31 cellular contexts compared by ENCODE assay signal in genomic region chr14:100802179-100802578, GRCh38. TPM values are rescaled to one million over a fixed set of nuclear protein-coding genes. Genes with fewer than 3 reads are reported as not detected.
DNase-seq lines count a peak whose midpoint lies in the region; ATAC-seq and TF ChIP-seq lines count a peak whose summit lies in the region.
"Had no signal": no experiment of that assay in that cellular context is flagged by ENCODE, and none has a peak within 500 bp of the region (broad histone marks: within the 10 kb centered on the region; RNA-seq: fewer than 3 reads in every experiment).

No MANE protein-coding gene starts in this region.

- no peak overlapping the region for H3K27ac Mint-ChIP-seq in natural killer cell treated with Interleukin-12 subunit alpha and Interleukin-12 subunit beta and Interleukin-15 and Interleukin-18, amount 100 ng/mL, for 72 hours
- no peak overlapping the region for H3K27ac Mint-ChIP-seq in natural killer cell
- H3K27ac Mint-ChIP-seq: B cell; CD4-positive, alpha-beta memory T cell; CD4-positive, alpha-beta T cell; CD4-positive, CD25-positive, alpha-beta regulatory T cell; CD8-positive, alpha-beta memory T cell; CD8-positive, alpha-beta T cell had no signal

- ATAC-seq in natural killer cell treated with Interleukin-12 subunit alpha and Interleukin-12 subunit beta and Interleukin-15 and Interleukin-18, amount 100 ng/mL, for 72 hours: no peak
- no peak for ATAC-seq in natural killer cell
- ATAC-seq: CD8-positive, alpha-beta T cell had no signal

- POLR2A ChIA-PET in HEK293 (lab: Yijun Ruan, JAX): no interaction called here

- H3K4me1 Mint-ChIP-seq in natural killer cell treated with Interleukin-12 subunit alpha and Interleukin-12 subunit beta and Interleukin-15 and Interleukin-18, amount 100 ng/mL, for 72 hours (ENCODE audit: low read depth in 2 of 2): peaks cover 0 to 3% of the 10 kb centered on the region in 2 donors
- peaks cover 4 to 10% of the 10 kb centered on the region in 2 donors for H3K4me1 Mint-ChIP-seq in natural killer cell
- H3K4me1 Mint-ChIP-seq: B cell; CD14-positive monocyte; CD4-positive, alpha-beta memory T cell; CD4-positive, CD25-positive, alpha-beta regulatory T cell; CD8-positive, alpha-beta memory T cell had no signal

- CTCF ChIA-PET in HEK293 (lab: Yijun Ruan, JAX): interaction anchor here (0.6 kb wide), 1 partner anchor 204 kb away, joined by 3 read pairs; no protein-coding TSS in a partner anchor

- H3K4me1 ChIP-seq in HEK293 (ENCODE audit: control insufficient read depth, insufficient read depth, low read length): no peaks in the 10 kb centered on the region
- H3K4me1 ChIP-seq: A549, BE2C, Caco-2 had no signal

- H3K36me3 ChIP-seq in HEK293 (ENCODE audit: control insufficient read depth in 2 of 2, insufficient read depth in 1 of 2, low read length in 2 of 2): no peaks in the 10 kb centered on the region
- H3K36me3 ChIP-seq: BE2C; BLaER1; BLaER1 treated with 17β-estradiol and CSF1 and Interleukin-3, amounts not matched to agents 10 nM and 100 nM had no signal

- H3K9me3 ChIP-seq in HEK293 (ENCODE audit: control insufficient read depth, insufficient read depth, low read depth, low read length): no peaks in the 10 kb centered on the region
- H3K9me3 ChIP-seq: A549, BE2C, Caco-2 had no signal

- no peaks in the 10 kb centered on the region for H3K36me3 Mint-ChIP-seq in natural killer cell treated with Interleukin-12 subunit alpha and Interleukin-12 subunit beta and Interleukin-15 and Interleukin-18, amount 100 ng/mL, for 72 hours
- H3K36me3 Mint-ChIP-seq in natural killer cell: no peaks in the 10 kb centered on the region
- H3K36me3 Mint-ChIP-seq: CD14-positive monocyte; CD4-positive, alpha-beta memory T cell; CD4-positive, CD25-positive, alpha-beta regulatory T cell; CD8-positive, alpha-beta memory T cell; CD8-positive, alpha-beta T cell had no signal

- no peak overlapping the region for H3K4me3 Mint-ChIP-seq in natural killer cell treated with Interleukin-12 subunit alpha and Interleukin-12 subunit beta and Interleukin-15 and Interleukin-18, amount 100 ng/mL, for 72 hours
- H3K4me3 Mint-ChIP-seq in natural killer cell: no peak overlapping the region
- H3K4me3 Mint-ChIP-seq: B cell; CD14-positive monocyte; CD4-positive, alpha-beta memory T cell; CD4-positive, alpha-beta T cell; CD4-positive, CD25-positive, alpha-beta regulatory T cell; CD8-positive, alpha-beta memory T cell; CD8-positive, alpha-beta T cell had no signal

- intact Hi-C loops in natural killer cell (cut with micrococcal nuclease): no loop called here

- no peak for TF ChIP-seq CTCF in natural killer cell (IDR thresholded peaks at IDR 0.05)
- no peak for TF ChIP-seq CTCF in HEK293 (tag by site-specific recombination; IDR thresholded peaks at IDR 0.05)

- H3K9me3 Mint-ChIP-seq in natural killer cell treated with Interleukin-12 subunit alpha and Interleukin-12 subunit beta and Interleukin-15 and Interleukin-18, amount 100 ng/mL, for 72 hours: no peaks in the 10 kb centered on the region
- H3K9me3 Mint-ChIP-seq in natural killer cell: no peaks in the 10 kb centered on the region
- H3K9me3 Mint-ChIP-seq: CD4-positive, alpha-beta T cell; CD8-positive, alpha-beta memory T cell; CD8-positive, alpha-beta T cell had no signal

- H3K27me3 Mint-ChIP-seq in natural killer cell treated with Interleukin-12 subunit alpha and Interleukin-12 subunit beta and Interleukin-15 and Interleukin-18, amount 100 ng/mL, for 72 hours: peaks cover 12 to 14% of the 10 kb centered on the region in 2 donors
- peaks cover 3 to 14% of the 10 kb centered on the region in 2 donors for H3K27me3 Mint-ChIP-seq in natural killer cell (ENCODE audit: low read depth in 2 of 2)
- H3K27me3 Mint-ChIP-seq: B cell had no signal

- no peak overlapping the region for H3K4me3 ChIP-seq in HEK293 (ENCODE audit: low read depth, low read length)
- H3K4me3 ChIP-seq: A549; BLaER1; BLaER1 treated with 17β-estradiol and CSF1 and Interleukin-3, amounts not matched to agents 10 nM and 100 nM had no signal

- H3K27ac ChIP-seq in HEK293 (ENCODE audit: extremely low read depth, low read depth, low read length): no peak overlapping the region
- H3K27ac ChIP-seq: 22Rv1; A549; BLaER1; BLaER1 treated with 17β-estradiol and CSF1 and Interleukin-3, amounts not matched to agents 10 nM and 100 nM; C4-2B had no signal

- peak; percentile 16 for DNase-seq in natural killer cell treated with Interleukin-12 subunit alpha and Interleukin-12 subunit beta and Interleukin-15 and Interleukin-18, amount 100 ng/mL, for 72 hours (ENCODE audit: low spot score)
- DNase-seq in natural killer cell (no peak), HT-29 (ENCODE audit: low spot score) (no peak)
- DNase-seq: 8988T; AML-193; BE2C; C1 segment of cervical spinal cord; Caco-2; Calu3; CD4-positive, alpha-beta memory T cell; CD4-positive, alpha-beta T cell; CD4-positive, CD25-positive, alpha-beta regulatory T cell; CD8-positive, alpha-beta memory T cell; CD8-positive, alpha-beta T cell; COR-L47; DMS 273 treated with DMSO at 0.1 percent for 48 hours; DMS153; DMS53; DMS79; DMS79 treated with DMSO at 0.1 percent for 48 hours; DND-41; EL had no signal

TF ChIP-seq in HEK293, 187 proteins besides CTCF, POLR2A, EP300 and RAD21:
- TF ChIP-seq ZFHX2 (tag by site-specific recombination; conservative IDR thresholded peaks at IDR 0.05): no peak
- no peak for TF ChIP-seq ZNF664 (tag by site-specific recombination; IDR thresholded peaks at IDR 0.05)
- TF ChIP-seq FEZF1 (tag by site-specific recombination; IDR thresholded peaks at IDR 0.05): no peak
- TF ChIP-seq ZBTB49 (tag by site-specific recombination; IDR thresholded peaks at IDR 0.05; ENCODE audit: low read depth): no peak
- no peak for TF ChIP-seq ZNF248 (tag by site-specific recombination; IDR thresholded peaks at IDR 0.05)
- peak; percentile 66; the same call in 1 of the 2 replicates for TF ChIP-seq SCRT1 (tag by site-specific recombination; IDR thresholded peaks at IDR 0.05; ENCODE audit: borderline replicate concordance)
- no peak for TF ChIP-seq TRIM28 (IDR thresholded peaks at IDR 0.05; ENCODE audit: borderline replicate concordance, low read length)
- TF ChIP-seq SCRT2 (tag by site-specific recombination; IDR thresholded peaks at IDR 0.05): peak; percentile 89
- no peak for TF ChIP-seq GLI2 (tag by site-specific recombination; IDR thresholded peaks at IDR 0.05; ENCODE audit: borderline replicate concordance, low read depth)

RNA-seq across cellular contexts. Expression of gene MEG3, which starts 23.7 kb away (rescaled TPM):
- total RNA-seq in natural killer cell treated with Interleukin-12 subunit alpha and Interleukin-12 subunit beta and Interleukin-15 and Interleukin-18, amount 100 ng/mL, for 72 hours: not detected
- 1 to 10 TPM; 1.0 to 6.6 (median 1.9) TPM for total RNA-seq in natural killer cell
- not detected in 2 replicates for total RNA-seq in HT-29 (2014; rRNA removed; shearing (Covaris generic))
- total RNA-seq: A172; B cell; Caco-2; Calu3; CD4-positive, alpha-beta memory T cell; CD4-positive, alpha-beta T cell; CD8-positive, alpha-beta T cell had no signal
